Comparison of ENCODE assay signal across 23 cellular contexts in genomic region chr11:60959445-60959844, GRCh38.
"Had no signal": no experiment of that assay in that cellular context is flagged by ENCODE, and none has a peak within 500 bp of the region (broad histone marks: within the 10 kb centered on the region; RNA-seq: fewer than 3 reads in every experiment).

No MANE protein-coding gene starts in this region.

- H3K4me3 ChIP-seq: colonic mucosa, lower lobe of right lung, tibial artery, vagina had no signal

- H3K4me1 Mint-ChIP-seq: activated CD4-positive, alpha-beta memory T cell treated with anti-CD3 and anti-CD28 coated beads, Interleukin-2, amount 10 ng/mL, durations not matched to agents 7 days and 5 days; activated CD8-positive, alpha-beta memory T cell treated with anti-CD3 and anti-CD28 coated beads, Interleukin-2, amount 10 ng/mL, durations not matched to agents 7 days and 5 days; endodermal cell; nephron had no signal

- H3K27me3 ChIP-seq: colonic mucosa, vagina had no signal

- DNase-seq: activated CD4-positive, alpha-beta memory T cell treated with anti-CD3 and anti-CD28 coated beads, Interleukin-2, amount 10 ng/mL, durations not matched to agents 7 days and 5 days; activated CD4-positive, alpha-beta T cell treated with anti-CD3 and anti-CD28 coated beads for 48 hours; activated CD4-positive, CD25-positive, alpha-beta regulatory T cell; activated CD8-positive, alpha-beta memory T cell treated with anti-CD3 and anti-CD28 coated beads, Interleukin-2, amount 10 ng/mL, durations not matched to agents 7 days and 5 days; anterior cingulate cortex; brain microvascular endothelial cell; central memory CD4-positive, alpha-beta T cell; colonic mucosa; endodermal cell; erythroblast; left cardiac atrium; lower lobe of right lung; occipital lobe; posterior cingulate gyrus; retina; stimulated activated CD4-positive, alpha-beta T cell treated with anti-CD3 and anti-CD28 coated beads, Interleukin-2, amount 100 ng/mL, for 24 hours; stimulated activated naive CD4-positive, alpha-beta T cell treated with Interleukin-2 at 50 U/mL for 16 hours; T-helper 1 cell; T-helper 9 cell; tibial artery had no signal

- H3K9me3 Mint-ChIP-seq: activated CD4-positive, alpha-beta memory T cell treated with anti-CD3 and anti-CD28 coated beads, Interleukin-2, amount 10 ng/mL, durations not matched to agents 7 days and 5 days; endodermal cell; nephron had no signal

- H3K36me3 Mint-ChIP-seq: activated CD8-positive, alpha-beta memory T cell treated with anti-CD3 and anti-CD28 coated beads, Interleukin-2, amount 10 ng/mL, durations not matched to agents 7 days and 5 days; mesothelial cell of epicardium had no signal

- H3K4me1 ChIP-seq: colonic mucosa, tibial artery, vagina had no signal

- H3K4me3 Mint-ChIP-seq: activated CD4-positive, alpha-beta memory T cell treated with anti-CD3 and anti-CD28 coated beads, Interleukin-2, amount 10 ng/mL, durations not matched to agents 7 days and 5 days; activated CD8-positive, alpha-beta memory T cell treated with anti-CD3 and anti-CD28 coated beads, Interleukin-2, amount 10 ng/mL, durations not matched to agents 7 days and 5 days; endodermal cell; mesothelial cell of epicardium; nephron had no signal

- H3K36me3 ChIP-seq: brain microvascular endothelial cell, colonic mucosa, lower lobe of right lung, tibial artery, vagina had no signal

- H3K27ac ChIP-seq: brain microvascular endothelial cell, colonic mucosa, lower lobe of right lung, tibial artery, vagina had no signal

- H3K27ac Mint-ChIP-seq: activated CD4-positive, alpha-beta memory T cell treated with anti-CD3 and anti-CD28 coated beads, Interleukin-2, amount 10 ng/mL, durations not matched to agents 7 days and 5 days; activated CD8-positive, alpha-beta memory T cell treated with anti-CD3 and anti-CD28 coated beads, Interleukin-2, amount 10 ng/mL, durations not matched to agents 7 days and 5 days; endodermal cell; mesothelial cell of epicardium; nephron had no signal

- H3K9me3 ChIP-seq: colonic mucosa, lower lobe of right lung, tibial artery, vagina had no signal
